Comparison of ENCODE assay signal across 1 cellular context in genomic region chr5:148950892-148951291, GRCh38.
TF ChIP-seq lines count a peak whose summit lies in the region.

No MANE protein-coding gene starts in this region.

TF ChIP-seq in HepG2, 621 proteins besides CTCF, POLR2A, EP300 and RAD21 (continued from another document):
- TF ChIP-seq ZNF407 (CRISPR knock-in tag; IDR thresholded peaks at IDR 0.05; ENCODE audit: not compliant biosample characterization) (no peak), ZNF597 (CRISPR knock-in tag; IDR thresholded peaks at IDR 0.05) (no peak), CHD4 (IDR thresholded peaks at IDR 0.05; ENCODE audit: borderline replicate concordance, low read length) (no peak)
